Comparison of ENCODE assay signal across 35 cellular contexts in genomic region chr19:34642241-34642640, GRCh38.
"Had no signal": no experiment of that assay in that cellular context is flagged by ENCODE, and none has a peak within 500 bp of the region (broad histone marks: within the 10 kb centered on the region; RNA-seq: fewer than 3 reads in every experiment).

No MANE protein-coding gene starts in this region.

- H3K27ac ChIP-seq: KMS-11 had no signal

- H3K36me3 ChIP-seq: MG63 had no signal

- DNase-seq: Karpas-422, Kasumi-1, MG63, MM.1S, MV-4-11, NCI-H1048, NCI-H1092, NCI-H1092 treated with DMSO at 0.1 percent for 48 hours, NCI-H1105, NCI-H1105 treated with DMSO at 0.1 percent for 48 hours, NCI-H1417, NCI-H1417 treated with DMSO at 0.1 percent for 48 hours, NCI-H1436, NCI-H1436 treated with DMSO at 0.1 percent for 48 hours, NCI-H146, NCI-H1694, NCI-H1694 treated with DMSO at 0.1 percent for 48 hours, NCI-H187, NCI-H187 treated with DMSO at 0.1 percent for 48 hours, NCI-H1930, NCI-H2029, NCI-H2029 treated with DMSO at 0.1 percent for 48 hours, NCI-H2081, NCI-H2081 treated with DMSO at 0.1 percent for 48 hours, NCI-H2107, NCI-H2171, NCI-H2171 treated with DMSO at 0.1 percent for 48 hours, NCI-H2227 treated with DMSO at 0.1 percent for 48 hours, NCI-H226, NCI-H345, NCI-H446, NCI-H446 treated with DMSO at 0.1 percent for 48 hours, NCI-H510A, NCI-H510A treated with DMSO at 0.1 percent for 48 hours had no signal

- H3K4me3 ChIP-seq: MG63 had no signal

- H3K4me2 ChIP-seq: KMS-11 had no signal

- H3K9ac ChIP-seq: KMS-11 had no signal

- H3K9me3 ChIP-seq: MG63 had no signal

- H3K27me3 ChIP-seq: MG63 had no signal
